20 cellular contexts compared by ENCODE assay signal in genomic region chr16:13527332-13527731, GRCh38.
DNase-seq lines count a peak whose midpoint lies in the region; ATAC-seq, FAIRE-seq and TF ChIP-seq lines count a peak whose summit lies in the region.
"Had no signal": no experiment of that assay in that cellular context is flagged by ENCODE, and none has a peak within 500 bp of the region (broad histone marks: within the 10 kb centered on the region; RNA-seq: fewer than 3 reads in every experiment).

No MANE protein-coding gene starts in this region.

- H3K27ac ChIP-seq in BLaER1 (peak overlapping the region; percentile 68; the same call in 1 of the 2 replicates), GM12878 (ENCODE audit: control insufficient read depth, insufficient read depth) (no peak overlapping the region), hepatocyte (peak overlapping the region; percentile 10)
- H3K27ac ChIP-seq: 22Rv1 had no signal

- RAD21 ChIA-PET in GM12878 (lab: Charles Lee; ENCODE audit: unreplicated experiment), result interaction anchor here (0.7 to 1.1 kb wide), 3 partner anchors 74 to 347 kb away, joined by 3 to 5 read pairs (median 3); no protein-coding TSS in a partner anchor

- no peak for ATAC-seq in GM12878

- no peak for TF ChIP-seq EP300 in GM12878 (IDR thresholded peaks at IDR 0.05; ENCODE audit: borderline replicate concordance in 1 of 2, control insufficient read depth in 1 of 2, low read depth in 2 of 2, low read length in 2 of 2)

- in situ Hi-C loops in GM12878 (cut with MboI), result no loop called here

- 39% methylated on average over 7 of the region's 7 CpGs for WGBS in GM12878 (ENCODE audit: insufficient coverage, insufficient replicate concordance, low lambda C conversion rate, missing lambda C conversion rate)
- 80% methylated on average over 7 of the region's 7 CpGs for WGBS in hepatocyte (ENCODE audit: low lambda C conversion rate, missing lambda C conversion rate)

- H3K36me3 ChIP-seq in BLaER1 (no peaks in the 10 kb centered on the region), GM12878 (ENCODE audit: control insufficient read depth in 2 of 2, insufficient read depth in 2 of 2, low read length in 1 of 2) (no peaks in the 10 kb centered on the region), hepatocyte (replicated peaks; ENCODE audit: insufficient read depth, low read depth) (no peaks in the 10 kb centered on the region)
- H3K36me3 ChIP-seq: HAP-1 had no signal

- intact Hi-C loops in GM12878 (cut with micrococcal nuclease; ENCODE audit: unreplicated experiment), result no loop called here

- CTCF ChIA-PET in GM12878 (lab: Yijun Ruan, JAX), result interaction anchor here (1.6 to 1.8 kb wide), 2 partner anchors 10 to 392 kb away, joined by 4 to 5 read pairs; partner anchors contain the start of gene ERCC4

- H3K4me1 ChIP-seq in BLaER1 (peaks cover 46% of the 10 kb centered on the region), GM12878 (ENCODE audit: control insufficient read depth, insufficient read depth, low read length) (no peaks in the 10 kb centered on the region), hepatocyte (ENCODE audit: insufficient read depth) (peaks cover 8% of the 10 kb centered on the region)
- H3K4me1 ChIP-seq: HAP-1 had no signal

- no peak overlapping the region for H3K4me3 ChIP-seq in BLaER1
- no peak overlapping the region for H3K4me3 ChIP-seq in GM12878
- no peak overlapping the region for H3K4me3 ChIP-seq in hepatocyte
- H3K4me3 ChIP-seq: HAP-1 had no signal

- H3K79me2 ChIP-seq in GM12878 (ENCODE audit: control insufficient read depth, insufficient read depth, low read length) (no peaks in the 10 kb centered on the region), hepatocyte (no peaks in the 10 kb centered on the region)

- SMC1A ChIA-PET in GM12878 (lab: Charles Lee; ENCODE audit: uncharacterized antibody, unreplicated experiment), result interaction anchor here (0.9 to 1.6 kb wide), 2 partner anchors 22 to 89 kb away, joined by 3 read pairs; no protein-coding TSS in a partner anchor

- no TSS peak for BruUV-seq in GM12878 (replicated peaks; lab: Mats Ljungman, UMichigan)

- no peak for TF ChIP-seq RAD21 in GM12878 (IDR thresholded peaks at IDR 0.05; ENCODE audit: insufficient read depth, low read depth, low read length)

- TF ChIP-seq POLR2A in GM12878 (IDR thresholded peaks at IDR 0.05; ENCODE audit: low read depth, low read length), result no peak

- POLR2A ChIA-PET in GM12878 (lab: Charles Lee), result no interaction called here

- no peak for FAIRE-seq in GM12878 (lab: Jason Lieb, UNC)
- FAIRE-seq: A204.1, GM12892, H54 had no signal

- peak overlapping the region; percentile 70 for H3K4me2 ChIP-seq in BLaER1
- H3K4me2 ChIP-seq in GM12878 (ENCODE audit: control insufficient read depth, insufficient read depth), result no peak overlapping the region
- no peak overlapping the region for H3K4me2 ChIP-seq in hepatocyte

- H3K9ac ChIP-seq in BLaER1 (no peak overlapping the region), GM12878 (ENCODE audit: control insufficient read depth, insufficient read depth, low read length) (no peak overlapping the region)

- no peak for TF ChIP-seq CTCF in GM12878 (IDR thresholded peaks at IDR 0.05 in 2 of 3, conservative IDR thresholded peaks at IDR 0.05 in 1 of 3; ENCODE audit: control insufficient read depth in 2 of 3, extremely low read depth in 1 of 3, insufficient read depth in 1 of 3, low read depth in 3 of 3, low read length in 3 of 3)
- TF ChIP-seq CTCF in hepatocyte (IDR thresholded peaks at IDR 0.05; ENCODE audit: poor library complexity), result no peak

- H2AFZ ChIP-seq in GM12878 (ENCODE audit: control insufficient read depth, low read depth, low read length) (no peak overlapping the region), hepatocyte (no peak overlapping the region)

- no peaks in the 10 kb centered on the region for H4K20me1 ChIP-seq in BLaER1
- no peaks in the 10 kb centered on the region for H4K20me1 ChIP-seq in GM12878 (ENCODE audit: control insufficient read depth, insufficient read depth)
- no peaks in the 10 kb centered on the region for H4K20me1 ChIP-seq in hepatocyte (ENCODE audit: insufficient read depth, poor library complexity, severe bottlenecking)

- no peaks in the 10 kb centered on the region for H3K9me2 ChIP-seq in hepatocyte (replicated peaks; ENCODE audit: insufficient read depth)

- H3K27me3 ChIP-seq in BLaER1 (no peaks in the 10 kb centered on the region), GM12878 (replicated peaks in 1 of 2; ENCODE audit: control insufficient read depth in 2 of 2, insufficient read depth in 2 of 2, low read length in 1 of 2) (no peaks in the 10 kb centered on the region), hepatocyte (no peaks in the 10 kb centered on the region)

- DNase-seq in GM12878 (ENCODE audit: low read depth, low spot score), result no peak
- no peak for DNase-seq in hepatocyte (ENCODE audit: low spot score)
- DNase-seq in iPS-NIHi11 (ENCODE audit: low spot score), result no peak
- DNase-seq in HUDEP-2 (lab: John Stamatoyannopoulos, UW; ENCODE audit: unreplicated experiment in 76 of 76), result no peak
- DNase-seq in activated CD4-positive, alpha-beta T cell treated with anti-CD3 and anti-CD28 coated beads, Interleukin-2, amount 50 U/mL, for 4 hours, result no peak
- DNase-seq: C1 segment of cervical spinal cord; Calu3; CD4-positive, alpha-beta memory T cell; COR-L47; DMS53; DMS79 treated with DMSO at 0.1 percent for 48 hours; GF-D8; GOT3; HFFc6 had no signal

- 0 out of 2 replicates have a peak, but pooled peaks cover 6% of the 10 kb centered on the region for H3K9me3 ChIP-seq in BLaER1
- no peaks in the 10 kb centered on the region; the same call in 2 of the 3 replicates for H3K9me3 ChIP-seq in GM12878 (replicated peaks; ENCODE audit: control insufficient read depth, insufficient read depth, low read length)
- no peaks in the 10 kb centered on the region for H3K9me3 ChIP-seq in hepatocyte (ENCODE audit: low read depth)
- H3K9me3 ChIP-seq: HAP-1 had no signal

TF ChIP-seq in GM12878, 131 proteins besides CTCF, POLR2A, EP300 and RAD21:
- peak; percentile 67 for TF ChIP-seq RAD51 (IDR thresholded peaks at IDR 0.05)
- TF ChIP-seq HDAC6 (IDR thresholded peaks at IDR 0.05; ENCODE audit: unreplicated experiment), result no peak
